ENCODE assay signal across 8 cellular contexts in the genomic region with DNA sequence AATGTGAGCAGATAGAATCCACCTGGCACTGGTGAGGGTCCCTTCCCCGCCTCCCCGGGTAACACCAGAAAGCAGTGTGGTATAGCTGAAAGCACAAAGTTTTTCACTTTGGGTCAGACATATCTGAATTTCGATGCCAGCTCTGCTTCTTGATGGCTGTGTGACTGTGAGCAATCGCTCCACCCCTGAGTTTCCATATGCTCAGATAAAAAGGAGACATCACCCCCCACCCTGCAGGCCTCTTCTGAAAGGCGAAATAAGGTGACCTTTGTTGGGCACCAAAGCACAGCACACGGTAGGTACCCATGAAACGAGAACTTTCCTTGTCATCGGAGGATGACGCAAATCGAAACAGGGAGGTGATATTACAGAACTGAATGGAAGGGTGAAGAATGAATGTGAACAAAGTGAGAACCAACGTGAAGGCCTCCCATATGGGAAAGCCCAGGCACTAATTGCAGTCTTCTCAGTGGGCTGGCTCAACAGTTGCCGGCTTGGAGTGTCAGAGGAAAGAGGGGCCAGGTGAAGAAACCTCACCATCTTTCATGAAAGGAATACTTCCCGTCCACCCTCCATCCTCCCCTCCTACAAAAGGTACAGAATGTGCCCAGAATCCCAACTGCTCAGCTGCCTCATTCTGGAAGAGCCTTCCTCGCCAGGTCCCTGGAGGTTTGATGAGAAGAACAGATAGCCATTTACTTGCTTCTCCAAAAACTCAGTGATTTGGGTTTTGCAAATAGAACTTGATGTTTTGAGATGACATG.
DNase-seq lines count a peak whose midpoint lies in the region; ATAC-seq lines count a peak whose summit lies in the region.

No MANE protein-coding gene starts in this region.

- ATAC-seq in GM18511 (IDR thresholded peaks at IDR 0.05; ENCODE audit: unreplicated experiment): peak; percentile 85
- peak; percentile 73 for ATAC-seq in HG02623 (IDR thresholded peaks at IDR 0.05; ENCODE audit: unreplicated experiment)
- ATAC-seq in naive thymus-derived CD8-positive, alpha-beta T cell: peak in 1 of 2 donors; percentile 23
- ATAC-seq in esophagus mucosa: no peak

- peaks cover 0 to 2% (median 0%) of the 10 kb centered on the region in 9 donors for H3K9me3 Mint-ChIP-seq in naive thymus-derived CD8-positive, alpha-beta T cell

- H3K4me1 Mint-ChIP-seq in naive thymus-derived CD8-positive, alpha-beta T cell: peaks cover 46 to 78% (median 76%) of the 10 kb centered on the region in 4 donors

- POLR2A ChIA-PET in naive thymus-derived CD8-positive, alpha-beta T cell (lab: Charles Lee): interaction anchor here (0.7 to 1.2 kb wide), 4 partner anchors 10 to 95 kb away, joined by 3 to 4 read pairs (median 3); a partner anchor contains a TSS

- peak; percentile 33 for DNase-seq in activated CD4-positive, CD25-positive, alpha-beta regulatory T cell treated with anti-CD3 and anti-CD28 coated beads, Interleukin-2, amount 50 U/mL, for 16 hours (ENCODE audit: low read depth, low spot score)
- no peak for DNase-seq in naive thymus-derived CD8-positive, alpha-beta T cell
- DNase-seq in SIG-M5 treated with dmso at 0.1 percent for 504 hours (lab: John Stamatoyannopoulos, UW; ENCODE audit: unreplicated experiment): no peak
- DNase-seq in NCI-H2107 (lab: John Stamatoyannopoulos, UW): no peak
- DNase-seq in SIG-M5 (lab: John Stamatoyannopoulos, UW): no peak

- no peaks in the 10 kb centered on the region for H3K27me3 Mint-ChIP-seq in naive thymus-derived CD8-positive, alpha-beta T cell

- H3K36me3 Mint-ChIP-seq in naive thymus-derived CD8-positive, alpha-beta T cell: peaks cover 4 to 37% (median 13%) of the 10 kb centered on the region in 3 donors

- H3K27ac Mint-ChIP-seq in naive thymus-derived CD8-positive, alpha-beta T cell: peak overlapping the region; percentile 46 to 92 (median 78)

- H3K4me3 Mint-ChIP-seq in naive thymus-derived CD8-positive, alpha-beta T cell: peak overlapping the region in 8 of 10 donors; percentile 44 to 78 (median 58)
